In genomic region chr12:55842681-55843429, GRCh38 we compare ENCODE assay signal across 9 cellular contexts. TPM values are rescaled to one million over a fixed set of nuclear protein-coding genes. Genes with fewer than 3 reads are reported as not detected.
DNase-seq lines count a peak whose midpoint lies in the region; ATAC-seq and TF ChIP-seq lines count a peak whose summit lies in the region.
"Had no signal": no experiment of that assay in that cellular context is flagged by ENCODE, and none has a peak within 500 bp of the region (broad histone marks: within the 10 kb centered on the region; RNA-seq: fewer than 3 reads in every experiment).

A gene with protein sequence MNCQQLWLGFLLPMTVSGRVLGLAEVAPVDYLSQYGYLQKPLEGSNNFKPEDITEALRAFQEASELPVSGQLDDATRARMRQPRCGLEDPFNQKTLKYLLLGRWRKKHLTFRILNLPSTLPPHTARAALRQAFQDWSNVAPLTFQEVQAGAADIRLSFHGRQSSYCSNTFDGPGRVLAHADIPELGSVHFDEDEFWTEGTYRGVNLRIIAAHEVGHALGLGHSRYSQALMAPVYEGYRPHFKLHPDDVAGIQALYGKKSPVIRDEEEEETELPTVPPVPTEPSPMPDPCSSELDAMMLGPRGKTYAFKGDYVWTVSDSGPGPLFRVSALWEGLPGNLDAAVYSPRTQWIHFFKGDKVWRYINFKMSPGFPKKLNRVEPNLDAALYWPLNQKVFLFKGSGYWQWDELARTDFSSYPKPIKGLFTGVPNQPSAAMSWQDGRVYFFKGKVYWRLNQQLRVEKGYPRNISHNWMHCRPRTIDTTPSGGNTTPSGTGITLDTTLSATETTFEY (minus strand): TSS chr12:55842936. CDS start chr12:55842830, 106 bp downstream.

- H3K27ac Mint-ChIP-seq in stimulated activated naive B cell treated with anti-CD40 and anti-IgM and Interleukin-4, amounts not matched to agents 10 μg/mL and 1 μg/mL and 100 μg/mL, for 72 hours: no peak within 1 kb of the TSS

- intact Hi-C loops in spleen (cut with DNase I; ENCODE audit: low total_unique reads): no loop called here

- H3K27me3 Mint-ChIP-seq in stimulated activated naive B cell treated with anti-CD40 and anti-IgM and Interleukin-4, amounts not matched to agents 10 μg/mL and 1 μg/mL and 100 μg/mL, for 72 hours: peaks cover 5 to 14% of the 10 kb centered on the region in 2 donors

- H3K27ac ChIP-seq in HL-60 (replicated peaks) (no peak within 1 kb of the TSS), adipose tissue (ENCODE audit: low read depth, low read length) (peak within 1 kb of the TSS; percentile 26), spleen (peak within 1 kb of the TSS; percentile 35 to 85 (median 76))

- no peak for TF ChIP-seq CTCF in HL-60 (IDR thresholded peaks at IDR 0.05; ENCODE audit: insufficient read depth, low read length)
- no peak for TF ChIP-seq CTCF in spleen (IDR thresholded peaks at IDR 0.05 in 8 of 11, conservative IDR thresholded peaks at IDR 0.05 in 3 of 11)

- H3K36me3 Mint-ChIP-seq in stimulated activated naive B cell treated with anti-CD40 and anti-IgM and Interleukin-4, amounts not matched to agents 10 μg/mL and 1 μg/mL and 100 μg/mL, for 72 hours: no peaks in the 10 kb centered on the region

- H3K9me3 ChIP-seq in iPS-15b (ENCODE audit: control insufficient read depth, insufficient read depth, low read length) (no peaks in the 10 kb centered on the region), spleen (no peaks in the 10 kb centered on the region)

- no peak for ATAC-seq in stimulated activated naive B cell treated with anti-CD40 and anti-IgM and Interleukin-4, amounts not matched to agents 10 μg/mL and 1 μg/mL and 100 μg/mL, for 72 hours (replicated peaks)
- ATAC-seq in GM21515 (IDR thresholded peaks at IDR 0.05; ENCODE audit: unreplicated experiment) (no peak), GM19023 (IDR thresholded peaks at IDR 0.05; ENCODE audit: unreplicated experiment) (no peak)

- H3K9ac ChIP-seq in iPS-15b (ENCODE audit: low read depth, low read length): no peak within 1 kb of the TSS

- H3K36me3 ChIP-seq in iPS-15b (ENCODE audit: control insufficient read depth, insufficient read depth, low read length) (no peaks in the 10 kb centered on the region), spleen (peaks cover 0 to 19% (median 0%) of the 10 kb centered on the region in 6 donors)

- H3K4me1 Mint-ChIP-seq in stimulated activated naive B cell treated with anti-CD40 and anti-IgM and Interleukin-4, amounts not matched to agents 10 μg/mL and 1 μg/mL and 100 μg/mL, for 72 hours: peaks cover 6 to 10% of the 10 kb centered on the region in 2 donors
- H3K4me1 Mint-ChIP-seq: central memory CD8-positive, alpha-beta T cell had no signal

- H3K4me3 Mint-ChIP-seq in stimulated activated naive B cell treated with anti-CD40 and anti-IgM and Interleukin-4, amounts not matched to agents 10 μg/mL and 1 μg/mL and 100 μg/mL, for 72 hours: no peak within 1 kb of the TSS
- H3K4me3 Mint-ChIP-seq: central memory CD8-positive, alpha-beta T cell had no signal

- WGBS in adipose tissue, 3 donors: 41 to 54% (median 49%) methylated on average over 10 of the region's 10 CpGs
- 59 to 82% (median 66%) methylated on average over 8 to 10 of the region's 10 CpGs for WGBS in spleen, 5 donors

- no peak within 1 kb of the TSS for H3K4me3 ChIP-seq in HL-60 (replicated peaks; ENCODE audit: insufficient read depth, low read length)
- H3K4me3 ChIP-seq in iPS-15b (ENCODE audit: low read depth, low read length): peak within 1 kb of the TSS; percentile 23
- peak within 1 kb of the TSS in 7 of 8 donors; percentile 6 to 64 (median 30) for H3K4me3 ChIP-seq in spleen

- peak in 2 of 3 donors; percentile 38 to 45 for TF ChIP-seq POLR2A in spleen (IDR thresholded peaks at IDR 0.05)

- H3K9me3 Mint-ChIP-seq in stimulated activated naive B cell treated with anti-CD40 and anti-IgM and Interleukin-4, amounts not matched to agents 10 μg/mL and 1 μg/mL and 100 μg/mL, for 72 hours: no peaks in the 10 kb centered on the region
- H3K9me3 Mint-ChIP-seq: central memory CD8-positive, alpha-beta T cell had no signal

- H3K27me3 ChIP-seq in HL-60 (ENCODE audit: insufficient read depth, poor library complexity, severe bottlenecking): no peaks in the 10 kb centered on the region
- no peaks in the 10 kb centered on the region for H3K27me3 ChIP-seq in iPS-15b (ENCODE audit: control insufficient read depth, insufficient read depth, low read length)
- no peaks in the 10 kb centered on the region for H3K27me3 ChIP-seq in spleen (replicated peaks in 1 of 7)

- DNase-seq in HL-60 (ENCODE audit: low read depth in 1 of 2, low spot score in 1 of 2) (peak; percentile 59 to 75), spleen (peak; percentile 69), activated gamma-delta T cell treated with Interleukin-2 at 50 U/mL for 16 hours (no peak)
- no peak for DNase-seq in stimulated activated naive B cell treated with anti-CD40 and anti-IgM and Interleukin-4, amounts not matched to agents 10 μg/mL and 1 μg/mL and 100 μg/mL, for 72 hours

- peaks cover 5% of the 10 kb centered on the region for H3K4me1 ChIP-seq in iPS-15b (ENCODE audit: control insufficient read depth, insufficient read depth, low read length)
- H3K4me1 ChIP-seq in spleen: peaks cover 0 to 38% (median 8%) of the 10 kb centered on the region in 6 donors

RNA-seq across cellular contexts. Expression of the gene that starts here (rescaled TPM):
- 100 to 1,000 TPM in 1 of 3 donors, 10 to 100 TPM in 1, 1 to 10 TPM in 1; 4.4 to 100 (median 39.6) TPM for polyA plus RNA-seq in adipose tissue
- 100 to 1,000 TPM in 1 of 7 donors, 10 to 100 TPM in 6; 28.1 to 100 (median 72.2) TPM for total RNA-seq in spleen
- polyA plus RNA-seq in spleen: 10 to 100 TPM in 2 of 3 donors, 1 to 10 TPM in 1; 7.9 to 13.7 (median 10.5) TPM

Comparison
In these comparisons a context has a peak if more than half of its experiments do, and no peak if none do; other contexts are left out.
1. DNase-seq: peak in HL-60 (2 of 2) and spleen (single experiment); none in activated gamma-delta T cell treated with Interleukin-2 at 50 U/mL for 16 hours (single experiment) and stimulated activated naive B cell treated with anti-CD40 and anti-IgM and Interleukin-4, amounts not matched to agents 10 μg/mL and 1 μg/mL and 100 μg/mL, for 72 hours (single experiment).